ENCODE assay signal across 28 cellular contexts in genomic region chr11:103544874-103545273, GRCh38.
"Had no signal": no experiment of that assay in that cellular context is flagged by ENCODE, and none has a peak within 500 bp of the region (broad histone marks: within the 10 kb centered on the region; RNA-seq: fewer than 3 reads in every experiment).

No MANE protein-coding gene starts in this region.

- H3K27me3 ChIP-seq: cardiac muscle cell, dorsolateral prefrontal cortex, spleen, suprapubic skin, tibial artery had no signal

- H3K27me3 Mint-ChIP-seq: activated B cell treated with CpG ODN at 0.5 μM for 24 hours; activated CD8-positive, alpha-beta memory T cell treated with anti-CD3 and anti-CD28 coated beads, Interleukin-2, amount 10 ng/mL, durations not matched to agents 7 days and 5 days; brain; naive thymus-derived CD4-positive, alpha-beta T cell; T-helper 17 cell had no signal

- H3K4me1 Mint-ChIP-seq: activated B cell treated with CpG ODN at 0.5 μM for 24 hours; activated CD8-positive, alpha-beta memory T cell treated with anti-CD3 and anti-CD28 coated beads, Interleukin-2, amount 10 ng/mL, durations not matched to agents 7 days and 5 days; brain; naive thymus-derived CD4-positive, alpha-beta T cell; T-helper 17 cell had no signal

- H3K9me3 Mint-ChIP-seq: activated T-helper 2 cell treated with anti-CD3 and anti-CD28 coated beads, Interferon-gamma antibody, Interleukin-2, Interleukin-4, amounts not matched to agents 10 μg/mL and 5 μg/mL and 100 μg/mL, durations not matched to agents 14 hours and 24 hours and 36 hours had no signal

- DNase-seq: activated B cell treated with CpG ODN at 0.5 μM for 24 hours; activated CD4-positive, alpha-beta T cell treated with anti-CD3 and anti-CD28 coated beads, Interleukin-2, amount 50 U/mL, for 1 hour; activated CD8-positive, alpha-beta memory T cell treated with anti-CD3 and anti-CD28 coated beads, Interleukin-2, amount 10 ng/mL, durations not matched to agents 7 days and 5 days; activated CD8-positive, alpha-beta T cell treated with anti-CD3 and anti-CD28 coated beads, Interleukin-2, amount 10 ng/mL, durations not matched to agents 7 days and 5 days; activated T-cell treated with anti-CD3 and anti-CD28 coated beads, Interleukin-2, amount 50 U/mL, for 48 hours; aorta; cerebellar nuclear complex; dorsolateral prefrontal cortex; effector memory CD4-positive, alpha-beta T cell; head of caudate nucleus; hippocampal formation; left cardiac atrium; left ventricle myocardium superior; mucosa of descending colon; naive thymus-derived CD4-positive, alpha-beta T cell; psoas muscle; spleen; stimulated activated naive CD4-positive, alpha-beta T cell; T-helper 17 cell; tibial artery had no signal

- H3K4me1 ChIP-seq: parathyroid adenoma, psoas muscle, spleen, suprapubic skin, tibial artery had no signal

- H3K36me3 Mint-ChIP-seq: activated CD8-positive, alpha-beta memory T cell treated with anti-CD3 and anti-CD28 coated beads, Interleukin-2, amount 10 ng/mL, durations not matched to agents 7 days and 5 days; activated naive CD4-positive, alpha-beta T cell treated with anti-CD3 and anti-CD28 coated beads, Interleukin-2, amount 50 U/mL, for 72 hours; brain; naive thymus-derived CD4-positive, alpha-beta T cell had no signal

- H3K9me3 ChIP-seq: psoas muscle had no signal

- H3K4me3 Mint-ChIP-seq: activated B cell treated with CpG ODN at 0.5 μM for 24 hours; activated CD8-positive, alpha-beta memory T cell treated with anti-CD3 and anti-CD28 coated beads, Interleukin-2, amount 10 ng/mL, durations not matched to agents 7 days and 5 days; activated CD8-positive, alpha-beta T cell treated with anti-CD3 and anti-CD28 coated beads, Interleukin-2, amount 10 ng/mL, durations not matched to agents 7 days and 5 days; brain; naive thymus-derived CD4-positive, alpha-beta T cell; T-helper 17 cell had no signal

- H3K27ac Mint-ChIP-seq: activated B cell treated with CpG ODN at 0.5 μM for 24 hours; activated CD8-positive, alpha-beta memory T cell treated with anti-CD3 and anti-CD28 coated beads, Interleukin-2, amount 10 ng/mL, durations not matched to agents 7 days and 5 days; activated CD8-positive, alpha-beta T cell treated with anti-CD3 and anti-CD28 coated beads, Interleukin-2, amount 10 ng/mL, durations not matched to agents 7 days and 5 days; activated naive CD4-positive, alpha-beta T cell treated with anti-CD3 and anti-CD28 coated beads, Interleukin-2, amount 50 U/mL, for 72 hours; activated T-helper 2 cell treated with anti-CD3 and anti-CD28 coated beads, Interferon-gamma antibody, Interleukin-2, Interleukin-4, amounts not matched to agents 10 μg/mL and 5 μg/mL and 100 μg/mL, durations not matched to agents 14 hours and 24 hours and 36 hours; naive thymus-derived CD4-positive, alpha-beta T cell; T-helper 17 cell had no signal

- ATAC-seq: activated CD8-positive, alpha-beta memory T cell treated with anti-CD3 and anti-CD28 coated beads, Interleukin-2, amount 10 ng/mL, durations not matched to agents 7 days and 5 days; activated CD8-positive, alpha-beta T cell treated with anti-CD3 and anti-CD28 coated beads, Interleukin-2, amount 10 ng/mL, durations not matched to agents 7 days and 5 days; activated naive CD4-positive, alpha-beta T cell treated with anti-CD3 and anti-CD28 coated beads, Interleukin-2, amount 50 U/mL, for 72 hours; mucosa of descending colon; naive thymus-derived CD4-positive, alpha-beta T cell; psoas muscle; T-helper 17 cell had no signal

- H3K4me3 ChIP-seq: cardiac muscle cell, coronary artery, dorsolateral prefrontal cortex, mucosa of descending colon, psoas muscle, spleen, suprapubic skin, tibial artery had no signal

- FAIRE-seq: keratinocyte had no signal

- H3K36me3 ChIP-seq: cardiac muscle cell, spleen, suprapubic skin, tibial artery had no signal

- H3K27ac ChIP-seq: cardiac muscle cell, coronary artery, dorsolateral prefrontal cortex, parathyroid adenoma, psoas muscle, spleen, suprapubic skin, tibial artery had no signal
